Comparison of ENCODE assay signal across 3 cellular contexts in the genomic region with DNA sequence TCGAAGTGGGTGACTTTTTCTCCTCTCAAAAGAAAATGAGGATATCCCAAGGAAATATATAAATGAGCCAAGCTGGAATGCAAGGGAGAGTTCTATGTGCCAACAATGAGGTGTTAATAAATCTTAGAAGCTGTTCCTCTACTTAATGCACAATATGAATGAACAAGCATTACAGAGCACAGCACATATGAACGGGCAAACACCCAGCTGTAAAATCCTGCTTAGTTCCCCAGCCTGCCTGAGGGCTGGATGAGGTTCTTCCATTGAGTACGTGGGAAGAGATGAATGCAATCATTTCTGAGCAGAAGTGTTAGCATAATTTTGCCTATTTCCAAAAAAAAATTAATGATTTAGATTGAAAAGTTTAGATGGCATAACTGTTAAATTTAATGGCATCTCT.
"Had no signal": no experiment of that assay in that cellular context is flagged by ENCODE, and none has a peak within 500 bp of the region (broad histone marks: within the 10 kb centered on the region; RNA-seq: fewer than 3 reads in every experiment).

No MANE protein-coding gene starts in this region.

- ATAC-seq: GM12878 had no signal

- H3K4me3 ChIP-seq: GM12878 had no signal

- DNase-seq: GDM1, GF-D8 had no signal
